ENCODE assay signal across 11 cellular contexts in genomic region chr9:89433826-89434225, GRCh38.
A peak's percentile ranks its signal among the peaks of the same experiment; 100 is the strongest.
DNase-seq lines count a peak whose midpoint lies in the region; ATAC-seq and TF ChIP-seq lines count a peak whose summit lies in the region.
"Had no signal": no experiment of that assay in that cellular context is flagged by ENCODE, and none has a peak within 500 bp of the region (broad histone marks: within the 10 kb centered on the region; RNA-seq: fewer than 3 reads in every experiment).

No MANE protein-coding gene starts in this region.

- no peaks in the 10 kb centered on the region for H3K9me3 ChIP-seq in AG04450 (ENCODE audit: control insufficient read depth, insufficient read depth, low read length)
- H3K9me3 ChIP-seq in adrenal gland (replicated peaks in 1 of 3) = no peaks in the 10 kb centered on the region
- H3K9me3 ChIP-seq: heart right ventricle had no signal

- H3K36me3 ChIP-seq in adrenal gland (replicated peaks in 1 of 2) = no peaks in the 10 kb centered on the region
- H3K36me3 ChIP-seq: heart right ventricle had no signal

- POLR2A ChIA-PET in AG04450 (lab: Yijun Ruan, JAX) = no interaction called here

- H3K4me3 Mint-ChIP-seq in activated T-helper 17 cell treated with anti-CD3 and anti-CD28 coated beads, Interleukin-2, amount 50 U/mL, for 72 hours = no peak overlapping the region
- H3K4me3 Mint-ChIP-seq: activated B cell treated with CpG ODN at 0.5 μM for 24 hours, mesothelial cell of epicardium had no signal

- H3K27me3 ChIP-seq in AG04450 (ENCODE audit: control insufficient read depth, insufficient read depth, low read length) = peaks cover 3% of the 10 kb centered on the region
- no peaks in the 10 kb centered on the region for H3K27me3 ChIP-seq in adrenal gland
- H3K27me3 ChIP-seq: heart right ventricle had no signal

- no peaks in the 10 kb centered on the region for H3K27me3 Mint-ChIP-seq in activated T-helper 17 cell treated with anti-CD3 and anti-CD28 coated beads, Interleukin-2, amount 50 U/mL, for 72 hours
- H3K27me3 Mint-ChIP-seq: activated B cell treated with CpG ODN at 0.5 μM for 24 hours had no signal

- H3K4me1 ChIP-seq in adrenal gland (replicated peaks in 1 of 2) = peaks cover 0 to 5% of the 10 kb centered on the region in 2 donors

- H3K27ac ChIP-seq in AG04450 (ENCODE audit: low read depth, low read length) (no peak overlapping the region), adrenal gland (no peak overlapping the region)
- H3K27ac ChIP-seq: heart right ventricle had no signal

- peaks cover 44% of the 10 kb centered on the region for H3K36me3 Mint-ChIP-seq in activated T-helper 17 cell treated with anti-CD3 and anti-CD28 coated beads, Interleukin-2, amount 50 U/mL, for 72 hours (ENCODE audit: low read depth)
- H3K36me3 Mint-ChIP-seq: mesothelial cell of epicardium had no signal

- peaks cover 32% of the 10 kb centered on the region for H3K4me1 Mint-ChIP-seq in activated T-helper 17 cell treated with anti-CD3 and anti-CD28 coated beads, Interleukin-2, amount 50 U/mL, for 72 hours

- peak overlapping the region; percentile 73 for H3K27ac Mint-ChIP-seq in activated T-helper 17 cell treated with anti-CD3 and anti-CD28 coated beads, Interleukin-2, amount 50 U/mL, for 72 hours
- H3K27ac Mint-ChIP-seq: activated B cell treated with CpG ODN at 0.5 μM for 24 hours, mesothelial cell of epicardium had no signal

- 82 to 100% (median 85%) methylated on average over 1 to 11 of the region's 11 CpGs for WGBS in adrenal gland, 4 donors

- no peaks in the 10 kb centered on the region for H3K9me3 Mint-ChIP-seq in activated T-helper 17 cell treated with anti-CD3 and anti-CD28 coated beads, Interleukin-2, amount 50 U/mL, for 72 hours
- H3K9me3 Mint-ChIP-seq: activated B cell treated with CpG ODN at 0.5 μM for 24 hours, mesothelial cell of epicardium had no signal

- TF ChIP-seq CTCF in AG04450 (IDR thresholded peaks at IDR 0.05; ENCODE audit: low read depth, low read length) = no peak
- TF ChIP-seq CTCF in adrenal gland (IDR thresholded peaks at IDR 0.05) = no peak

- no peak for TF ChIP-seq POLR2A in adrenal gland (IDR thresholded peaks at IDR 0.05)

- intact Hi-C loops in adrenal gland (cut with DNase I) = no loop called here

- DNase-seq in AG04450 (ENCODE audit: low read depth, low spot score) (peak; percentile 11), GM04504 (ENCODE audit: low read depth) (peak; percentile 51), iris pigment epithelial cell (ENCODE audit: low read depth) (peak; percentile 26), CD1c-positive myeloid dendritic cell (ENCODE audit: extremely low spot score) (no peak), SHP77 treated with DMSO at 0.1 percent for 48 hours (lab: John Stamatoyannopoulos, UW) (no peak), adrenal gland (no peak)
- DNase-seq in effector CD8-positive, alpha-beta T cell (lab: John Stamatoyannopoulos, UW) = no peak
- DNase-seq: activated B cell treated with CpG ODN at 0.5 μM for 24 hours, heart right ventricle had no signal

- CTCF ChIA-PET in AG04450 (lab: Charles Lee) = no interaction called here

- H3K4me3 ChIP-seq in AG04450 (ENCODE audit: low read depth, low read length) (no peak overlapping the region), adrenal gland (no peak overlapping the region)
- H3K4me3 ChIP-seq: heart right ventricle had no signal

- ATAC-seq in activated T-helper 17 cell treated with anti-CD3 and anti-CD28 coated beads, Interleukin-2, amount 50 U/mL, for 72 hours (replicated peaks) = no peak
- ATAC-seq: heart right ventricle had no signal

Comparison
In these comparisons a context has a peak if more than half of its experiments do, and no peak if none do; other contexts are left out.
1. DNase-seq: peak in AG04450 (single experiment), GM04504 (single experiment) and iris pigment epithelial cell (single experiment); none in effector CD8-positive, alpha-beta T cell (single experiment), CD1c-positive myeloid dendritic cell (single experiment), SHP77 treated with DMSO at 0.1 percent for 48 hours (single experiment) and adrenal gland (0 of 7).